Comparison of ENCODE assay signal across 16 cellular contexts in the genomic region with DNA sequence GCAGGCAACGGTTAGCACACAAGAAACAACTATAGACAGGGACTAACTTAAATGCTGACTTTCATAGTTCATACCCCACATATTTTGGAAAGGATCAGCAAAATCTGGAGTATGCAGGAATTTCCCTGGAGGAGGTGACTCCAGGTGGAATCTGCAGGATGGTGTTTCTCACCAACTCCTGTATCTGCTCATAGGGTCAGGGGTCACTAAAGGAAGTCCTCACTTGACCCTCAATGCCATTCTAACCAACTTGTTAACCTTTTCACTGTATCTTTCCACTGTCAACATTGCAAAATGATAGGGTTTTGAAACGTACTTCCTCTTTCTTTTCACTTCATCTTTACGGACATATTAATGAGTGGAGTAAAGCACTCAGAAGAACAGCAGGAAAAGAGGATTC.
DNase-seq lines count a peak whose midpoint lies in the region; ATAC-seq and TF ChIP-seq lines count a peak whose summit lies in the region.
"Had no signal": no experiment of that assay in that cellular context is flagged by ENCODE, and none has a peak within 500 bp of the region (broad histone marks: within the 10 kb centered on the region; RNA-seq: fewer than 3 reads in every experiment).

No MANE protein-coding gene starts in this region.

- H3K27me3 Mint-ChIP-seq in IgD-negative memory B cell, result no peaks in the 10 kb centered on the region
- H3K27me3 Mint-ChIP-seq: progenitor cell of endocrine pancreas had no signal

- H3K4me3 ChIP-seq in lower lobe of right lung, result no peak overlapping the region
- H3K4me3 ChIP-seq: thoracic aorta had no signal

- no peaks in the 10 kb centered on the region for H3K36me3 ChIP-seq in lower lobe of right lung
- H3K36me3 ChIP-seq: thoracic aorta had no signal

- H3K27me3 ChIP-seq in lower lobe of right lung (ENCODE audit: low read depth), result no peaks in the 10 kb centered on the region

- H3K4me3 Mint-ChIP-seq in IgD-negative memory B cell, result peak overlapping the region; percentile 1 to 90 (median 65)

- TF ChIP-seq CTCF in lower lobe of right lung (IDR thresholded peaks at IDR 0.05), result no peak

- peak overlapping the region in 2 of 3 donors; percentile 18 to 97 for H3K27ac Mint-ChIP-seq in IgD-negative memory B cell

- peak; percentile 14 to 26 for ATAC-seq in lower lobe of right lung
- no peak for ATAC-seq in GM18867 (IDR thresholded peaks at IDR 0.05; ENCODE audit: unreplicated experiment)

- no peaks in the 10 kb centered on the region for H3K36me3 Mint-ChIP-seq in IgD-negative memory B cell

- peaks cover 40 to 53% (median 48%) of the 10 kb centered on the region in 3 donors for H3K4me1 Mint-ChIP-seq in IgD-negative memory B cell

- H3K27ac ChIP-seq in lower lobe of right lung, result no peak overlapping the region
- H3K27ac ChIP-seq: thoracic aorta, VCaP had no signal

- no peaks in the 10 kb centered on the region for H3K9me3 ChIP-seq in lower lobe of right lung
- H3K9me3 ChIP-seq: thoracic aorta had no signal

- H3K4me1 ChIP-seq in lower lobe of right lung, result peaks cover 13% of the 10 kb centered on the region

- intact Hi-C loops in lower lobe of right lung (cut with DNase I), result no loop called here

- H3K9me3 Mint-ChIP-seq in IgD-negative memory B cell, result no peaks in the 10 kb centered on the region

- DNase-seq in CD1c-positive myeloid dendritic cell (ENCODE audit: extremely low spot score), result peak; percentile 81
- peak; percentile 96 for DNase-seq in SKM-1 treated with dmso at 0.1 percent for 144 hours (lab: John Stamatoyannopoulos, UW; ENCODE audit: unreplicated experiment)
- no peak for DNase-seq in lower lobe of right lung
- no peak for DNase-seq in stimulated activated CD4-positive, alpha-beta T cell treated with anti-CD3 and anti-CD28 coated beads, Interleukin-2, amount 100 ng/mL, for 48 hours
- DNase-seq in NCI-H1436 treated with DMSO at 0.1 percent for 48 hours (lab: John Stamatoyannopoulos, UW), result no peak
- no peak for DNase-seq in glomerular visceral epithelial cell (ENCODE audit: extremely low spot score)
- DNase-seq: kidney; NCI-H187 treated with DMSO at 0.1 percent for 48 hours; NCI-H748 treated with DMSO at 0.1 percent for 48 hours; SHP77; stimulated activated CD4-positive, alpha-beta T cell treated with anti-CD3 and anti-CD28 coated beads, Interleukin-15, amount 100 ng/mL, for 24 hours had no signal

Comparison
In these comparisons a context has a peak if more than half of its experiments do, and no peak if none do; other contexts are left out.
1. DNase-seq: peak in CD1c-positive myeloid dendritic cell (single experiment) and SKM-1 treated with dmso at 0.1 percent for 144 hours (single experiment); none in lower lobe of right lung (single experiment), stimulated activated CD4-positive, alpha-beta T cell treated with anti-CD3 and anti-CD28 coated beads, Interleukin-2, amount 100 ng/mL, for 48 hours (0 of 2), NCI-H1436 treated with DMSO at 0.1 percent for 48 hours (single experiment) and glomerular visceral epithelial cell (single experiment).